8 cellular contexts compared by ENCODE assay signal in the genomic region with DNA sequence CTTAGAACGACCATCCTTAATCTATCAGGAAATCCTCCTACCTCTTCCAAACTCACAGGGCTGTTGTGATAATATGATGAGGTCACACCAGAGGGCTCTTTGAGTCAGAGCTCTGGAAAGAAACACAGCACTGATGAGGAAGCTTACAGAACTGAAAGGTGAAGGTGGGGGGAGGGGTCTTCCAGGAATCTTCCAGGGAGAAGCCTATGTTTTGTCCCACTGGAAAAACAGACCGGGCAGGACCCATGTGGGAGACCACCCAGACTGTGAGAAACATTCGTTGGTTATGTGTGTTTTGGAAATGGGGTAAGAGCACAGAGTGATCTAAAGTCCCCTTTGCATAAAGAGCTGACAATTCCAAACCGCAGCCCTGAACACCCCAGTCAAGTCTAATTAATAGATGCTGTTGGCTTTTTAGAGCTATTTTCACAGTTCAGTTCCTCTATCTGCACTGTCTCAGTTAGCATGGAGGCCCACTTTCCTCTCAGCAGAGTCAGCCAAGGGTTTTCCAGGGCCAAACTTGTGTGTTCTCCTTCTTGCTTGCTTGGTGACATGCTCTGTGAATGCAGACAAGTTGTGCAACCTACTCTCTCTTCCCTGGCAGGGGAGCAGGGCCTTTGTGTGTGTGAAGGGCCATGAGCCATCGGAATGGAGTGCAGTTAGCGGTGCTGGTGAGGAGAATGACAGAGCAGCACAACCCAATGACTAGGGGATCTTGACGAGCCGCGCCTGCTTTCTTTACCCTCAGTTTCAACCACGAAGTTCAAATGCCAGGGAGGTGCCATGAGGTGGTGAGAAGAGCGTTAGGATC. TPM values are rescaled to one million over a fixed set of nuclear protein-coding genes. Genes with fewer than 3 reads are reported as not detected.
DNase-seq lines count a peak whose midpoint lies in the region; ATAC-seq and TF ChIP-seq lines count a peak whose summit lies in the region.

No MANE protein-coding gene starts in this region.

- TF ChIP-seq CTCF in HFFc6 (IDR thresholded peaks at IDR 0.05) (no peak), WI38 (IDR thresholded peaks at IDR 0.05; ENCODE audit: low read depth, low read length) (no peak), right atrium auricular region (IDR thresholded peaks at IDR 0.05) (no peak)

- H3K27ac Mint-ChIP-seq in HFFc6, result peak overlapping the region; percentile 97

- H3K4me1 ChIP-seq in right atrium auricular region, result peaks cover 0 to 40% of the 10 kb centered on the region in 2 donors

- ATAC-seq in GM19455 (IDR thresholded peaks at IDR 0.05; ENCODE audit: unreplicated experiment) (no peak), HG03565 (IDR thresholded peaks at IDR 0.05; ENCODE audit: unreplicated experiment) (no peak)

- peak; percentile 97 for DNase-seq in HFFc6
- peak; percentile 95 for DNase-seq in right atrium auricular region (ENCODE audit: low spot score)
- peak in 15 of 49 donors; percentile 16 to 73 (median 43) for DNase-seq in substantia nigra (lab: John Stamatoyannopoulos, UW)
- no peak for DNase-seq in middle frontal gyrus (ENCODE audit: extremely low spot score, low spot score)
- DNase-seq in GDM1 (lab: John Stamatoyannopoulos, UW), result no peak

- H3K36me3 ChIP-seq in right atrium auricular region, result no peaks in the 10 kb centered on the region

- peaks cover 3% of the 10 kb centered on the region for H3K27me3 Mint-ChIP-seq in HFFc6 (ENCODE audit: insufficient read depth)

- H3K4me3 Mint-ChIP-seq in HFFc6, result peak overlapping the region; percentile 55

- peak overlapping the region; percentile 20; the same call in 1 of the 2 replicates for H3K4me3 ChIP-seq in WI38 (ENCODE audit: low read depth, low read length)
- H3K4me3 ChIP-seq in right atrium auricular region, result no peak overlapping the region

- H3K4me1 Mint-ChIP-seq in HFFc6 (ENCODE audit: low read depth), result peaks cover 79% of the 10 kb centered on the region

- H3K27me3 ChIP-seq in right atrium auricular region, result no peaks in the 10 kb centered on the region

- H3K27ac ChIP-seq in right atrium auricular region, result peak overlapping the region; percentile 51 to 74
- H3K27ac ChIP-seq in substantia nigra (ENCODE audit: low read depth, low read length, poor library complexity, severe bottlenecking), result peak overlapping the region; percentile 77

- H3K36me3 Mint-ChIP-seq in HFFc6 (ENCODE audit: low read depth), result no peaks in the 10 kb centered on the region; the same call in 1 of the 2 replicates

- no peaks in the 10 kb centered on the region for H3K9me3 ChIP-seq in right atrium auricular region

- H3K9me3 Mint-ChIP-seq in HFFc6, result no peaks in the 10 kb centered on the region

RNA-seq across cellular contexts. Expression of a gene that starts 12.3 kb away (rescaled TPM):
- 100 to 1,000 TPM; 101 to 113 (median 108) TPM for total RNA-seq in HFFc6 (2021; fragmentation: NEBNext Ultra II Directional; extraction: Animal tissue kit (Norgen Biotek cat#: 25700))
- 10 to 100 TPM; 29.5 to 31.9 TPM for total RNA-seq in right atrium auricular region

RNA-seq across cellular contexts. Expression of a gene that starts 35.2 kb away (rescaled TPM):
- not detected for total RNA-seq in HFFc6 (2021; fragmentation: NEBNext Ultra II Directional; extraction: Animal tissue kit (Norgen Biotek cat#: 25700))
- total RNA-seq in right atrium auricular region, result 100 to 1,000 TPM in 1 of 2 donors, 10 to 100 TPM in 1; 17.5 to 177 TPM

RNA-seq across cellular contexts. Expression of a gene that starts 50.2 kb away (rescaled TPM):
- total RNA-seq in HFFc6 (2021; fragmentation: NEBNext Ultra II Directional; extraction: Animal tissue kit (Norgen Biotek cat#: 25700)), result 100 to 1,000 TPM; 540 to 614 (median 577) TPM
- 100 to 1,000 TPM; 138 to 719 TPM for total RNA-seq in right atrium auricular region

RNA-seq across cellular contexts. Expression of a gene that starts 57.6 kb away (rescaled TPM):
- total RNA-seq in HFFc6 (2021; fragmentation: NEBNext Ultra II Directional; extraction: Animal tissue kit (Norgen Biotek cat#: 25700)), result not detected
- 1 to 10 TPM; 1.4 to 8.8 TPM for total RNA-seq in right atrium auricular region

Comparison
In these comparisons a context has a peak if more than half of its experiments do, and no peak if none do; other contexts are left out.
1. DNase-seq: peak in HFFc6 (single experiment) and right atrium auricular region (single experiment); none in middle frontal gyrus (single experiment) and GDM1 (single experiment).
2. RNA of a gene that starts 35.2 kb away (total RNA-seq): 17.5 to 177 TPM in right atrium auricular region; not detected in HFFc6; every median in the first group is over 10 times any median in the second.